In the genomic region with DNA sequence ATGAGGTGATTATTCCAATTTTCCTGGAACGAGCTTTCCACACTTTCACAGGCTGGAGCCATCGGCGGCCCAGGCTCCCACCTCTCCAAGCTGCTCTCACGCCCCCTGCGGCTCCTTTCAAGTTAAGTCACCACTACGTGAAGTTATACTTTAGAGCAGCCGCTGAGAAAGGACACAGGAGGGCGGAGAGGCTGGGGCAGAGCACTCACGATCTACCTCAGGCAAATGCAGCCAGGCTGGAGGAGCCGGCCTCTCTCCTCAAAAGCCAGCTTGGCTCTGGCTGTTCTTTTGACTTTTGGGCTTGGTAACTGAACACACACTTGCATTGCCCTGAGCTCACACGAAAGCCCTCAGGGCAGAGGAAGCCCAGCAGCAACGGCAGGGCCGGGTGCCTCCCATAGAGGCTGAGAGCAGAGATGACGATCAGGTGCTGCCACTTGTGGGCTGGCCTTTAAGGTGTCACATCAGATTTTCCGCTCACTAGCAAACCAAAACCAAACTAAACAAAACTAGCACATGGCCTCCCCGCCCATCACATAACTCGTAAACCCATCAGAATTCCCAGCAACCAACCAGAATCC, we compare ENCODE assay signal across 8 cellular contexts.
DNase-seq lines count a peak whose midpoint lies in the region; ATAC-seq and TF ChIP-seq lines count a peak whose summit lies in the region.

No MANE protein-coding gene starts in this region.

- H3K27ac ChIP-seq in RWPE1 = no peak overlapping the region

- TF ChIP-seq CTCF in RWPE1 (conservative IDR thresholded peaks at IDR 0.05; ENCODE audit: low read depth) = no peak

- peak; percentile 92 for DNase-seq in NCI-H69 (lab: John Stamatoyannopoulos, UW)
- DNase-seq in activated T-helper 1 cell treated with anti-CD3 and anti-CD28 coated beads, Interleukin-2, amount 50 U/mL, for 16 hours (ENCODE audit: low read depth in 1 of 2, low spot score in 1 of 2) = peak; percentile 38 to 53
- DNase-seq in iPS-NIHi7 (ENCODE audit: extremely low spot score) = peak; percentile 71
- DNase-seq in stimulated activated CD4-positive, alpha-beta T cell treated with anti-CD3 and anti-CD28 coated beads, TNF-alpha, amount 100 ng/mL, for 1 hour (ENCODE audit: low read depth in 3 of 3, low spot score in 1 of 3) = peak; percentile 37 to 53 (median 50)
- DNase-seq in RWPE1 (ENCODE audit: low spot score) = no peak
- no peak for DNase-seq in globus pallidus (ENCODE audit: low spot score)
- DNase-seq in SKM-1 treated with dmso at 0.1 percent for 144 hours (lab: John Stamatoyannopoulos, UW; ENCODE audit: unreplicated experiment) = no peak

- CTCF ChIA-PET in RWPE1 (lab: Yijun Ruan, JAX) = interaction anchor here (0.7 kb wide), 1 partner anchor 51 kb away, joined by 4 read pairs; no protein-coding TSS in a partner anchor

- POLR2A ChIA-PET in RWPE1 (lab: Yijun Ruan, JAX; ENCODE audit: low non-redundant PET) = no interaction called here

- peak; percentile 70 for ATAC-seq in GM18511 (IDR thresholded peaks at IDR 0.05; ENCODE audit: unreplicated experiment)

Comparison
In these comparisons a context has a peak if more than half of its experiments do, and no peak if none do; other contexts are left out.
1. DNase-seq: peak in NCI-H69 (single experiment), activated T-helper 1 cell treated with anti-CD3 and anti-CD28 coated beads, Interleukin-2, amount 50 U/mL, for 16 hours (2 of 2), iPS-NIHi7 (single experiment) and stimulated activated CD4-positive, alpha-beta T cell treated with anti-CD3 and anti-CD28 coated beads, TNF-alpha, amount 100 ng/mL, for 1 hour (3 of 3); none in RWPE1 (single experiment), globus pallidus (single experiment) and SKM-1 treated with dmso at 0.1 percent for 144 hours (single experiment).